Comparison of ENCODE assay signal across 17 cellular contexts in genomic region chr7:16667355-16667754, GRCh38. TPM values are rescaled to one million over a fixed set of nuclear protein-coding genes. Genes with fewer than 3 reads are reported as not detected.
DNase-seq lines count a peak whose midpoint lies in the region; ATAC-seq and TF ChIP-seq lines count a peak whose summit lies in the region.
"Had no signal": no experiment of that assay in that cellular context is flagged by ENCODE, and none has a peak within 500 bp of the region (broad histone marks: within the 10 kb centered on the region; RNA-seq: fewer than 3 reads in every experiment).

No MANE protein-coding gene starts in this region.

- peaks cover 27% of the 10 kb centered on the region for H3K36me3 Mint-ChIP-seq in osteocyte (ENCODE audit: unreplicated experiment)
- H3K36me3 Mint-ChIP-seq: natural killer cell had no signal

- H3K27ac ChIP-seq in heart right ventricle (peak overlapping the region in 9 of 10 donors; percentile 6 to 77 (median 65)), esophagus muscularis mucosa (replicated peaks in 1 of 4) (peak overlapping the region; percentile 65 to 75 (median 70))

- intact Hi-C loops in heart right ventricle (cut with DNase I) (no loop called here), cardiac septum (cut with DNase I) (no loop called here), esophagus muscularis mucosa (cut with DNase I) (no loop called here)

- no peaks in the 10 kb centered on the region for H3K27me3 Mint-ChIP-seq in osteocyte (ENCODE audit: unreplicated experiment)
- H3K27me3 Mint-ChIP-seq: activated CD8-positive, alpha-beta memory T cell treated with anti-CD3 and anti-CD28 coated beads, Interleukin-2, amount 10 ng/mL, durations not matched to agents 7 days and 5 days; T-cell had no signal

- H3K4me3 Mint-ChIP-seq in osteocyte (ENCODE audit: unreplicated experiment): no peak overlapping the region
- H3K4me3 Mint-ChIP-seq: activated CD8-positive, alpha-beta memory T cell treated with anti-CD3 and anti-CD28 coated beads, Interleukin-2, amount 10 ng/mL, durations not matched to agents 7 days and 5 days; natural killer cell; T-cell had no signal

- H3K4me3 ChIP-seq in heart right ventricle (no peak overlapping the region), esophagus muscularis mucosa (no peak overlapping the region)

- TF ChIP-seq CTCF in heart right ventricle (IDR thresholded peaks at IDR 0.05): no peak
- no peak for TF ChIP-seq CTCF in esophagus muscularis mucosa (IDR thresholded peaks at IDR 0.05)
- no peak for TF ChIP-seq CTCF in osteocyte (IDR thresholded peaks at IDR 0.05)

- peak overlapping the region; percentile 83 for H3K27ac Mint-ChIP-seq in osteocyte (ENCODE audit: unreplicated experiment)
- H3K27ac Mint-ChIP-seq: activated CD8-positive, alpha-beta memory T cell treated with anti-CD3 and anti-CD28 coated beads, Interleukin-2, amount 10 ng/mL, durations not matched to agents 7 days and 5 days; natural killer cell; T-cell had no signal

- DNase-seq in heart right ventricle (no peak), cardiac septum (ENCODE audit: low spot score) (no peak), esophagus muscularis mucosa (ENCODE audit: extremely low spot score) (no peak), osteocyte (ENCODE audit: extremely low spot score, unreplicated experiment) (no peak), NCI-H1105 treated with DMSO at 0.1 percent for 48 hours (lab: John Stamatoyannopoulos, UW) (no peak), HuH-7.5 (ENCODE audit: low spot score) (no peak)
- DNase-seq: activated CD4-positive, CD25-positive, alpha-beta regulatory T cell; activated CD8-positive, alpha-beta memory T cell treated with anti-CD3 and anti-CD28 coated beads, Interleukin-2, amount 10 ng/mL, durations not matched to agents 7 days and 5 days; activated naive CD4-positive, alpha-beta T cell treated with anti-CD3 and anti-CD28 coated beads, Interleukin-2, amount 50 U/mL, for 16 hours; caudate nucleus; natural killer cell; NCI-H1092; NCI-H345; stimulated activated CD4-positive, alpha-beta T cell treated with anti-CD3 and anti-CD28 coated beads, Interleukin-4, amount 100 ng/mL, for 24 hours had no signal

- H3K9me3 Mint-ChIP-seq in osteocyte (ENCODE audit: unreplicated experiment): peaks cover 4% of the 10 kb centered on the region
- H3K9me3 Mint-ChIP-seq: natural killer cell, T-cell had no signal

- peaks cover 46% of the 10 kb centered on the region for H3K4me1 Mint-ChIP-seq in osteocyte (ENCODE audit: unreplicated experiment)

- ATAC-seq in heart right ventricle (peak in 1 of 8 donors; percentile 11), GM18861 (IDR thresholded peaks at IDR 0.05; ENCODE audit: unreplicated experiment) (no peak), HG02571 (IDR thresholded peaks at IDR 0.05; ENCODE audit: unreplicated experiment) (no peak)
- ATAC-seq: activated CD8-positive, alpha-beta memory T cell treated with anti-CD3 and anti-CD28 coated beads, Interleukin-2, amount 10 ng/mL, durations not matched to agents 7 days and 5 days; T-cell had no signal

- H3K36me3 ChIP-seq in heart right ventricle: peaks cover 0 to 32% (median 4%) of the 10 kb centered on the region in 9 donors
- H3K36me3 ChIP-seq in esophagus muscularis mucosa: peaks cover 0 to 8% (median 2%) of the 10 kb centered on the region in 4 donors

- TF ChIP-seq POLR2A in esophagus muscularis mucosa (IDR thresholded peaks at IDR 0.05; ENCODE audit: low read depth): no peak

- 66% methylated on average over 3 of the region's 3 CpGs for WGBS in heart right ventricle, 2 donors
- WGBS in esophagus muscularis mucosa: 57% methylated on average over 3 of the region's 3 CpGs

- no peaks in the 10 kb centered on the region for H3K27me3 ChIP-seq in heart right ventricle
- no peaks in the 10 kb centered on the region for H3K27me3 ChIP-seq in esophagus muscularis mucosa

- H3K9me3 ChIP-seq in heart right ventricle (peaks cover 0 to 4% (median 0%) of the 10 kb centered on the region in 11 donors), esophagus muscularis mucosa (no peaks in the 10 kb centered on the region)

- peaks cover 0 to 54% (median 40%) of the 10 kb centered on the region in 9 donors for H3K4me1 ChIP-seq in heart right ventricle
- H3K4me1 ChIP-seq in esophagus muscularis mucosa: peaks cover 6 to 47% (median 45%) of the 10 kb centered on the region in 4 donors

- no peak for TF ChIP-seq EP300 in esophagus muscularis mucosa (IDR thresholded peaks at IDR 0.05)

RNA-seq across cellular contexts. Expression of gene BZW2, which starts 21.4 kb away (rescaled TPM):
- total RNA-seq in heart right ventricle: 100 to 1,000 TPM; 231 to 470 (median 351) TPM
- 100 to 1,000 TPM; 147 to 177 TPM for polyA plus RNA-seq in heart right ventricle
- total RNA-seq in cardiac septum: 285 TPM
- 10 to 100 TPM; 48.1 to 73.9 (median 62.4) TPM for total RNA-seq in esophagus muscularis mucosa
- 60.9 and 61.3 TPM in 2 replicates for total RNA-seq in osteocyte

RNA-seq across cellular contexts. Expression of gene ANKMY2, which starts 21.8 kb away (rescaled TPM):
- total RNA-seq in heart right ventricle: 10 to 100 TPM; 21.1 to 46.7 (median 35.8) TPM
- polyA plus RNA-seq in heart right ventricle: 10 to 100 TPM; 10.7 to 13.3 TPM
- total RNA-seq in cardiac septum: 36.5 TPM
- total RNA-seq in esophagus muscularis mucosa: 10 to 100 TPM; 12.4 to 24.9 (median 17.6) TPM
- 16.9 TPM in 2 replicates for total RNA-seq in osteocyte
